ENCODE assay signal across 8 cellular contexts in genomic region chr1:202343652-202344349, GRCh38. TPM values are rescaled to one million over a fixed set of nuclear protein-coding genes. Genes with fewer than 3 reads are reported as not detected.
DNase-seq lines count a peak whose midpoint lies in the region; ATAC-seq, FAIRE-seq and TF ChIP-seq lines count a peak whose summit lies in the region.

No MANE protein-coding gene starts in this region.

- peak overlapping the region; percentile 70 for H3K4me3 Mint-ChIP-seq in activated naive CD4-positive, alpha-beta T cell treated with anti-CD3 and anti-CD28 coated beads, Interleukin-2, amount 50 U/mL, for 24 hours

- no peaks in the 10 kb centered on the region for H4K20me1 ChIP-seq in smooth muscle cell (ENCODE audit: low read depth)

- 60% methylated on average over 4 of the region's 4 CpGs for WGBS in smooth muscle cell (ENCODE audit: low lambda C conversion rate)

- H3K27ac Mint-ChIP-seq in activated naive CD4-positive, alpha-beta T cell treated with anti-CD3 and anti-CD28 coated beads, Interleukin-2, amount 50 U/mL, for 24 hours = no peak overlapping the region

- peaks cover 1% of the 10 kb centered on the region for H3K36me3 Mint-ChIP-seq in activated naive CD4-positive, alpha-beta T cell treated with anti-CD3 and anti-CD28 coated beads, Interleukin-2, amount 50 U/mL, for 24 hours

- H2AFZ ChIP-seq in smooth muscle cell (ENCODE audit: low read depth) = peak overlapping the region; percentile 71

- peak overlapping the region; percentile 55 for H3K4me2 ChIP-seq in smooth muscle cell

- H3K4me3 ChIP-seq in fibroblast of the aortic adventitia (ENCODE audit: low read depth, low read length) (no peak overlapping the region), smooth muscle cell (peak overlapping the region; percentile 14)

- H3K9me3 Mint-ChIP-seq in activated naive CD4-positive, alpha-beta T cell treated with anti-CD3 and anti-CD28 coated beads, Interleukin-2, amount 50 U/mL, for 24 hours = no peaks in the 10 kb centered on the region

- peaks cover 3% of the 10 kb centered on the region for H3K79me2 ChIP-seq in smooth muscle cell (ENCODE audit: low read depth)

- DNase-seq in activated naive CD4-positive, alpha-beta T cell treated with anti-CD3 and anti-CD28 coated beads, Interleukin-2, amount 50 U/mL, for 16 hours = no peak
- DNase-seq in NCI-H1694 (lab: John Stamatoyannopoulos, UW) (peak; percentile 45), fibroblast of the aortic adventitia (ENCODE audit: low read depth) (peak; percentile 67), smooth muscle cell (lab: John Stamatoyannopoulos, UW; ENCODE audit: unreplicated experiment) (no peak), iPS-NIHi7 (ENCODE audit: extremely low spot score) (no peak)

- no peaks in the 10 kb centered on the region for H3K36me3 ChIP-seq in smooth muscle cell (ENCODE audit: low read depth)

- ATAC-seq in GM18873 (IDR thresholded peaks at IDR 0.05; ENCODE audit: low FRiP score, unreplicated experiment) = no peak

- H3K9ac ChIP-seq in smooth muscle cell (ENCODE audit: low read depth) = no peak overlapping the region

- peak; percentile 97 for FAIRE-seq in TTC549 (lab: Jason Lieb, UNC)

- no peak overlapping the region for H3K27ac ChIP-seq in smooth muscle cell (ENCODE audit: low read depth)

- TF ChIP-seq CTCF in fibroblast of the aortic adventitia (IDR thresholded peaks at IDR 0.05; ENCODE audit: insufficient read depth, low read length) (peak; percentile 78), smooth muscle cell (IDR thresholded peaks at IDR 0.05; ENCODE audit: borderline replicate concordance, insufficient read depth, poor library complexity, severe bottlenecking) (peak; percentile 80)

- no peaks in the 10 kb centered on the region for H3K27me3 ChIP-seq in smooth muscle cell (ENCODE audit: low read depth)

- H3F3A ChIP-seq in smooth muscle cell (ENCODE audit: low read depth) = no peaks in the 10 kb centered on the region

- peaks cover 7% of the 10 kb centered on the region for H3K4me1 ChIP-seq in smooth muscle cell (ENCODE audit: low read depth)

- no peaks in the 10 kb centered on the region for H3K9me3 ChIP-seq in smooth muscle cell (replicated peaks; ENCODE audit: low read depth)

- no peaks in the 10 kb centered on the region for H3K27me3 Mint-ChIP-seq in activated naive CD4-positive, alpha-beta T cell treated with anti-CD3 and anti-CD28 coated beads, Interleukin-2, amount 50 U/mL, for 24 hours

- H3K4me1 Mint-ChIP-seq in activated naive CD4-positive, alpha-beta T cell treated with anti-CD3 and anti-CD28 coated beads, Interleukin-2, amount 50 U/mL, for 24 hours = peaks cover 30% of the 10 kb centered on the region

RNA-seq across cellular contexts. Expression of gene UBE2T, which starts 2.1 kb away (rescaled TPM):
- total RNA-seq in fibroblast of the aortic adventitia (ENCODE audit: low replicate concordance) (1.6 and 58.9 TPM in 2 replicates), smooth muscle cell (17.9 and 26.2 TPM in 2 replicates)
- 20.7 and 21.0 TPM in 2 replicates for polyA plus RNA-seq in smooth muscle cell

RNA-seq across cellular contexts. Expression of gene PPP1R12B, which starts 4.7 kb away (rescaled TPM):
- total RNA-seq in fibroblast of the aortic adventitia (ENCODE audit: low replicate concordance) = 26.8 and 47.1 TPM in 2 replicates
- total RNA-seq in smooth muscle cell = 6.7 and 22.3 TPM in 2 replicates
- polyA plus RNA-seq in smooth muscle cell = 2.8 and 7.7 TPM in 2 replicates

Comparison
In these comparisons a context has a peak if more than half of its experiments do, and no peak if none do; other contexts are left out.
1. DNase-seq: peak in NCI-H1694 (single experiment) and fibroblast of the aortic adventitia (single experiment); none in activated naive CD4-positive, alpha-beta T cell treated with anti-CD3 and anti-CD28 coated beads, Interleukin-2, amount 50 U/mL, for 16 hours (single experiment), smooth muscle cell (single experiment) and iPS-NIHi7 (single experiment).